ENCODE assay signal across 2 cellular contexts in the genomic region with DNA sequence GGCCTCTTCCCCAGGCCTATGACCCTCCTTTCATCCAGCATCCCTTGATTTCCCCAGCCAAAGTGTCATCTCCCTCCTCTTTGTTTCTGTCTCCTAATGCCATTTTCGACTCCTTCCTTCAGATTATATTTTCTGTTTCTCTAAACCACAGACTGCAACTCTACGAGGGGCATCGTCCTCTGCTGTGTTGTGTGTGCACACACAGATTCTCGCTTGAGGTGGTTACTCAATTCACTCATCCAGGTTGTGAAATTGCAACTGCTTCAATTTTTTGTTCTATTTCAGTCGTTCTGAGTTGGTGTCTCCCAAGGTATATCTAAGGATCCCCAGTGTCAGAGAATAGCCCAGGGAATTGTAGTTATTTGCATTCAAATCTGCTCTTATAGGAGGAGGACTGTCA.
TF ChIP-seq lines count a peak whose summit lies in the region.

No MANE protein-coding gene starts in this region.

TF ChIP-seq in liver, 16 proteins besides CTCF, POLR2A, EP300 and RAD21 (continued from another document):
- TF ChIP-seq, protein P1, sequence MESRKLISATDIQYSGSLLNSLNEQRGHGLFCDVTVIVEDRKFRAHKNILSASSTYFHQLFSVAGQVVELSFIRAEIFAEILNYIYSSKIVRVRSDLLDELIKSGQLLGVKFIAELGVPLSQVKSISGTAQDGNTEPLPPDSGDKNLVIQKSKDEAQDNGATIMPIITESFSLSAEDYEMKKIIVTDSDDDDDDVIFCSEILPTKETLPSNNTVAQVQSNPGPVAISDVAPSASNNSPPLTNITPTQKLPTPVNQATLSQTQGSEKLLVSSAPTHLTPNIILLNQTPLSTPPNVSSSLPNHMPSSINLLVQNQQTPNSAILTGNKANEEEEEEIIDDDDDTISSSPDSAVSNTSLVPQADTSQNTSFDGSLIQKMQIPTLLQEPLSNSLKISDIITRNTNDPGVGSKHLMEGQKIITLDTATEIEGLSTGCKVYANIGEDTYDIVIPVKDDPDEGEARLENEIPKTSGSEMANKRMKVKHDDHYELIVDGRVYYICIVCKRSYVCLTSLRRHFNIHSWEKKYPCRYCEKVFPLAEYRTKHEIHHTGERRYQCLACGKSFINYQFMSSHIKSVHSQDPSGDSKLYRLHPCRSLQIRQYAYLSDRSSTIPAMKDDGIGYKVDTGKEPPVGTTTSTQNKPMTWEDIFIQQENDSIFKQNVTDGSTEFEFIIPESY (IDR thresholded peaks at IDR 0.05): peak; percentile 15
- TF ChIP-seq HNF4A (conservative IDR thresholded peaks at IDR 0.05): peak; percentile 30 to 55

TF ChIP-seq in HepG2, 621 proteins besides CTCF, POLR2A, EP300 and RAD21:
- TF ChIP-seq, protein P2, sequence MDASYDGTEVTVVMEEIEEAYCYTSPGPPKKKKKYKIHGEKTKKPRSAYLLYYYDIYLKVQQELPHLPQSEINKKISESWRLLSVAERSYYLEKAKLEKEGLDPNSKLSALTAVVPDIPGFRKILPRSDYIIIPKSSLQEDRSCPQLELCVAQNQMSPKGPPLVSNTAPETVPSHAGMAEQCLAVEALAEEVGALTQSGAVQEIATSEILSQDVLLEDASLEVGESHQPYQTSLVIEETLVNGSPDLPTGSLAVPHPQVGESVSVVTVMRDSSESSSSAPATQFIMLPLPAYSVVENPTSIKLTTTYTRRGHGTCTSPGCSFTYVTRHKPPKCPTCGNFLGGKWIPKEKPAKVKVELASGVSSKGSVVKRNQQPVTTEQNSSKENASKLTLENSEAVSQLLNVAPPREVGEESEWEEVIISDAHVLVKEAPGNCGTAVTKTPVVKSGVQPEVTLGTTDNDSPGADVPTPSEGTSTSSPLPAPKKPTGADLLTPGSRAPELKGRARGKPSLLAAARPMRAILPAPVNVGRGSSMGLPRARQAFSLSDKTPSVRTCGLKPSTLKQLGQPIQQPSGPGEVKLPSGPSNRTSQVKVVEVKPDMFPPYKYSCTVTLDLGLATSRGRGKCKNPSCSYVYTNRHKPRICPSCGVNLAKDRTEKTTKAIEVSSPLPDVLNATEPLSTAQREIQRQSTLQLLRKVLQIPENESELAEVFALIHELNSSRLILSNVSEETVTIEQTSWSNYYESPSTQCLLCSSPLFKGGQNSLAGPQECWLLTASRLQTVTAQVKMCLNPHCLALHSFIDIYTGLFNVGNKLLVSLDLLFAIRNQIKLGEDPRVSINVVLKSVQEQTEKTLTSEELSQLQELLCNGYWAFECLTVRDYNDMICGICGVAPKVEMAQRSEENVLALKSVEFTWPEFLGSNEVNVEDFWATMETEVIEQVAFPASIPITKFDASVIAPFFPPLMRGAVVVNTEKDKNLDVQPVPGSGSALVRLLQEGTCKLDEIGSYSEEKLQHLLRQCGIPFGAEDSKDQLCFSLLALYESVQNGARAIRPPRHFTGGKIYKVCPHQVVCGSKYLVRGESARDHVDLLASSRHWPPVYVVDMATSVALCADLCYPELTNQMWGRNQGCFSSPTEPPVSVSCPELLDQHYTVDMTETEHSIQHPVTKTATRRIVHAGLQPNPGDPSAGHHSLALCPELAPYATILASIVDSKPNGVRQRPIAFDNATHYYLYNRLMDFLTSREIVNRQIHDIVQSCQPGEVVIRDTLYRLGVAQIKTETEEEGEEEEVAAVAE (CRISPR knock-in tag; IDR thresholded peaks at IDR 0.05; ENCODE audit: borderline replicate concordance): no peak
- TF ChIP-seq RBM39 (IDR thresholded peaks at IDR 0.05; ENCODE audit: low read depth, low read length, poor library complexity, severe bottlenecking) (no peak), EEA1 (CRISPR knock-in tag; IDR thresholded peaks at IDR 0.05; ENCODE audit: borderline replicate concordance) (no peak), ZFP82 (CRISPR knock-in tag; IDR thresholded peaks at IDR 0.05; ENCODE audit: borderline replicate concordance) (no peak), ZC3H4 (CRISPR knock-in tag; IDR thresholded peaks at IDR 0.05; ENCODE audit: borderline replicate concordance) (no peak), JUN (CRISPR knock-in tag; IDR thresholded peaks at IDR 0.05) (no peak), PRMT3 (CRISPR knock-in tag; IDR thresholded peaks at IDR 0.05; ENCODE audit: borderline replicate concordance, low read depth) (no peak), ZSCAN29 (CRISPR knock-in tag; conservative IDR thresholded peaks at IDR 0.05) (no peak), ZNF224 (CRISPR knock-in tag; IDR thresholded peaks at IDR 0.05) (no peak), ZNF282 (IDR thresholded peaks at IDR 0.05; ENCODE audit: partially characterized antibody) (no peak), ZFAT (CRISPR knock-in tag; conservative IDR thresholded peaks at IDR 0.05) (no peak), NFIC (IDR thresholded peaks at IDR 0.05; ENCODE audit: low read length) (no peak), EED (CRISPR knock-in tag; IDR thresholded peaks at IDR 0.05) (no peak), ZNF367 (CRISPR knock-in tag; IDR thresholded peaks at IDR 0.05; ENCODE audit: borderline replicate concordance) (no peak), MTA1 (CRISPR knock-in tag; IDR thresholded peaks at IDR 0.05; ENCODE audit: borderline replicate concordance) (no peak)
- TF ChIP-seq, protein P3, sequence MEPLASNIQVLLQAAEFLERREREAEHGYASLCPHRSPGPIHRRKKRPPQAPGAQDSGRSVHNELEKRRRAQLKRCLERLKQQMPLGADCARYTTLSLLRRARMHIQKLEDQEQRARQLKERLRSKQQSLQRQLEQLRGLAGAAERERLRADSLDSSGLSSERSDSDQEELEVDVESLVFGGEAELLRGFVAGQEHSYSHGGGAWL (CRISPR knock-in tag; IDR thresholded peaks at IDR 0.05): no peak
- TF ChIP-seq, protein P4, sequence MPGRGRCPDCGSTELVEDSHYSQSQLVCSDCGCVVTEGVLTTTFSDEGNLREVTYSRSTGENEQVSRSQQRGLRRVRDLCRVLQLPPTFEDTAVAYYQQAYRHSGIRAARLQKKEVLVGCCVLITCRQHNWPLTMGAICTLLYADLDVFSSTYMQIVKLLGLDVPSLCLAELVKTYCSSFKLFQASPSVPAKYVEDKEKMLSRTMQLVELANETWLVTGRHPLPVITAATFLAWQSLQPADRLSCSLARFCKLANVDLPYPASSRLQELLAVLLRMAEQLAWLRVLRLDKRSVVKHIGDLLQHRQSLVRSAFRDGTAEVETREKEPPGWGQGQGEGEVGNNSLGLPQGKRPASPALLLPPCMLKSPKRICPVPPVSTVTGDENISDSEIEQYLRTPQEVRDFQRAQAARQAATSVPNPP (CRISPR knock-in tag; IDR thresholded peaks at IDR 0.05): no peak
- TF ChIP-seq, protein P5, sequence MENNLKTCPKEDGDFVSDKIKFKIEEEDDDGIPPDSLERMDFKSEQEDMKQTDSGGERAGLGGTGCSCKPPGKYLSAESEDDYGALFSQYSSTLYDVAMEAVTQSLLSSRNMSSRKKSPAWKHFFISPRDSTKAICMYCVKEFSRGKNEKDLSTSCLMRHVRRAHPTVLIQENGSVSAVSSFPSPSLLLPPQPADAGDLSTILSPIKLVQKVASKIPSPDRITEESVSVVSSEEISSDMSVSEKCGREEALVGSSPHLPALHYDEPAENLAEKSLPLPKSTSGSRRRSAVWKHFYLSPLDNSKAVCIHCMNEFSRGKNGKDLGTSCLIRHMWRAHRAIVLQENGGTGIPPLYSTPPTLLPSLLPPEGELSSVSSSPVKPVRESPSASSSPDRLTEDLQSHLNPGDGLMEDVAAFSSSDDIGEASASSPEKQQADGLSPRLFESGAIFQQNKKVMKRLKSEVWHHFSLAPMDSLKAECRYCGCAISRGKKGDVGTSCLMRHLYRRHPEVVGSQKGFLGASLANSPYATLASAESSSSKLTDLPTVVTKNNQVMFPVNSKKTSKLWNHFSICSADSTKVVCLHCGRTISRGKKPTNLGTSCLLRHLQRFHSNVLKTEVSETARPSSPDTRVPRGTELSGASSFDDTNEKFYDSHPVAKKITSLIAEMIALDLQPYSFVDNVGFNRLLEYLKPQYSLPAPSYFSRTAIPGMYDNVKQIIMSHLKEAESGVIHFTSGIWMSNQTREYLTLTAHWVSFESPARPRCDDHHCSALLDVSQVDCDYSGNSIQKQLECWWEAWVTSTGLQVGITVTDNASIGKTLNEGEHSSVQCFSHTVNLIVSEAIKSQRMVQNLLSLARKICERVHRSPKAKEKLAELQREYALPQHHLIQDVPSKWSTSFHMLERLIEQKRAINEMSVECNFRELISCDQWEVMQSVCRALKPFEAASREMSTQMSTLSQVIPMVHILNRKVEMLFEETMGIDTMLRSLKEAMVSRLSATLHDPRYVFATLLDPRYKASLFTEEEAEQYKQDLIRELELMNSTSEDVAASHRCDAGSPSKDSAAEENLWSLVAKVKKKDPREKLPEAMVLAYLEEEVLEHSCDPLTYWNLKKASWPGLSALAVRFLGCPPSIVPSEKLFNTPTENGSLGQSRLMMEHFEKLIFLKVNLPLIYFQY (CRISPR knock-in tag; IDR thresholded peaks at IDR 0.05; ENCODE audit: borderline replicate concordance): no peak
- TF ChIP-seq, protein P6, sequence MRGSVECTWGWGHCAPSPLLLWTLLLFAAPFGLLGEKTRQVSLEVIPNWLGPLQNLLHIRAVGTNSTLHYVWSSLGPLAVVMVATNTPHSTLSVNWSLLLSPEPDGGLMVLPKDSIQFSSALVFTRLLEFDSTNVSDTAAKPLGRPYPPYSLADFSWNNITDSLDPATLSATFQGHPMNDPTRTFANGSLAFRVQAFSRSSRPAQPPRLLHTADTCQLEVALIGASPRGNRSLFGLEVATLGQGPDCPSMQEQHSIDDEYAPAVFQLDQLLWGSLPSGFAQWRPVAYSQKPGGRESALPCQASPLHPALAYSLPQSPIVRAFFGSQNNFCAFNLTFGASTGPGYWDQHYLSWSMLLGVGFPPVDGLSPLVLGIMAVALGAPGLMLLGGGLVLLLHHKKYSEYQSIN (CRISPR knock-in tag; IDR thresholded peaks at IDR 0.05; ENCODE audit: borderline replicate concordance): no peak
- TF ChIP-seq, protein P7, sequence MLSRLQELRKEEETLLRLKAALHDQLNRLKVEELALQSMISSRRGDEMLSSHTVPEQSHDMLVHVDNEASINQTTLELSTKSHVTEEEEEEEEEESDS (CRISPR knock-in tag; IDR thresholded peaks at IDR 0.05; ENCODE audit: borderline replicate concordance): no peak
